8 cellular contexts compared by ENCODE assay signal in the genomic region with DNA sequence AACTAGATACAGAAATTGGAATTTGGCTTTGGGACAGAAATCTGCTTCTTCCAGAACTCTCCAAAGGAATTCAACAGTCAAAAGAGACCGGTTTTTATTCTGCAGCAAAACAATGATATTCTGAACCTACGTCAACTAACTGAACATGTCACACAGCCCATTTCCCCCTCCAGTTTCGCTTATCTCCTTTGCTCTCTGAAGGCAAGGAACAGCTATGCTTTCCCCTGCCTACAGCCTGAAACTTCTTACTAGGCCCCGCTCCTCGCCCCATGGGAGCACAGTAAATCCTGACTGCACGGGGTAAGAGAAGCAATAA. TPM values are rescaled to one million over a fixed set of nuclear protein-coding genes. Genes with fewer than 3 reads are reported as not detected.
DNase-seq lines count a peak whose midpoint lies in the region; ATAC-seq and TF ChIP-seq lines count a peak whose summit lies in the region.

No MANE protein-coding gene starts in this region.

- peak; percentile 26 for ATAC-seq in GM19043 (IDR thresholded peaks at IDR 0.05; ENCODE audit: low read depth, unreplicated experiment)
- ATAC-seq in HG03354 (IDR thresholded peaks at IDR 0.05; ENCODE audit: poor library complexity, severe bottlenecking, unreplicated experiment) = peak; percentile 31

- DNase-seq in activated T-helper 1 cell treated with anti-CD3 and anti-CD28 coated beads, Interleukin-12 subunit alpha, Interleukin-12 subunit beta, Interleukin-2, Interleukin-4 antibody, amounts not matched to agents 30 ng/mL and 10 ng/mL and 1 ng/mL, durations not matched to agents 14 hours and 24 hours and 36 hours (ENCODE audit: low spot score) = no peak
- DNase-seq in kidney epithelial cell (ENCODE audit: low read depth) (no peak), COLO668 (lab: John Stamatoyannopoulos, UW; ENCODE audit: unreplicated experiment) (no peak)
- DNase-seq in activated effector memory CD4-positive, alpha-beta T cell treated with Interleukin-2 at 50 U/mL for 16 hours = no peak

- intact Hi-C loops in activated T-helper 1 cell treated with anti-CD3 and anti-CD28 coated beads, Interleukin-12 subunit alpha, Interleukin-12 subunit beta, Interleukin-2, Interleukin-4 antibody, amounts not matched to agents 30 ng/mL and 10 ng/mL and 1 ng/mL, durations not matched to agents 14 hours and 24 hours and 36 hours (cut with micrococcal nuclease) = loop anchor here (2.0 to 10.0 kb wide), 8 partner anchors 207 to 1442 kb away; a partner anchor contains a TSS

- H3K9me3 Mint-ChIP-seq in activated T-helper 1 cell treated with anti-CD3 and anti-CD28 coated beads, Interleukin-12 subunit alpha, Interleukin-12 subunit beta, Interleukin-2, Interleukin-4 antibody, amounts not matched to agents 30 ng/mL and 10 ng/mL and 1 ng/mL, durations not matched to agents 14 hours and 24 hours and 36 hours = no peaks in the 10 kb centered on the region

- H3K27me3 ChIP-seq in ACC112 (ENCODE audit: insufficient read depth, low read length) (no peaks in the 10 kb centered on the region), kidney epithelial cell (ENCODE audit: control insufficient read depth, insufficient read depth, low read length) (no peaks in the 10 kb centered on the region), thymus (ENCODE audit: control insufficient read depth, insufficient read depth) (no peaks in the 10 kb centered on the region)

- H3K27me3 Mint-ChIP-seq in activated T-helper 1 cell treated with anti-CD3 and anti-CD28 coated beads, Interleukin-12 subunit alpha, Interleukin-12 subunit beta, Interleukin-2, Interleukin-4 antibody, amounts not matched to agents 30 ng/mL and 10 ng/mL and 1 ng/mL, durations not matched to agents 14 hours and 24 hours and 36 hours (ENCODE audit: insufficient read depth) = no peaks in the 10 kb centered on the region

- WGBS in thymus = 1% methylated on average over 6 of the region's 6 CpGs

- H3K4me1 ChIP-seq in ACC112 (ENCODE audit: control insufficient read depth, insufficient read depth, low read length, unreplicated experiment) (peaks cover 7% of the 10 kb centered on the region), thymus (ENCODE audit: control insufficient read depth, insufficient read depth, low read length) (peaks cover 3% of the 10 kb centered on the region)

- H2AFZ ChIP-seq in ACC112 (ENCODE audit: low read length, unreplicated experiment) = peak overlapping the region; percentile 58

- H3K27ac Mint-ChIP-seq in activated T-helper 1 cell treated with anti-CD3 and anti-CD28 coated beads, Interleukin-12 subunit alpha, Interleukin-12 subunit beta, Interleukin-2, Interleukin-4 antibody, amounts not matched to agents 30 ng/mL and 10 ng/mL and 1 ng/mL, durations not matched to agents 14 hours and 24 hours and 36 hours = peak overlapping the region; percentile 94

- peak overlapping the region; percentile 53; the same call in 1 of the 2 replicates for H3K27ac ChIP-seq in ACC112 (ENCODE audit: low read depth, low read length)
- peak overlapping the region; percentile 91 for H3K27ac ChIP-seq in thymus (ENCODE audit: low read depth)

- H3K36me3 ChIP-seq in ACC112 (ENCODE audit: insufficient read depth, low read length) (peaks cover 12% of the 10 kb centered on the region; the same call in 1 of the 2 replicates), kidney epithelial cell (ENCODE audit: control insufficient read depth, insufficient read depth, low read length) (no peaks in the 10 kb centered on the region), thymus (ENCODE audit: control insufficient read depth, insufficient read depth) (no peaks in the 10 kb centered on the region)

- peaks cover 17% of the 10 kb centered on the region for H3K36me3 Mint-ChIP-seq in activated T-helper 1 cell treated with anti-CD3 and anti-CD28 coated beads, Interleukin-12 subunit alpha, Interleukin-12 subunit beta, Interleukin-2, Interleukin-4 antibody, amounts not matched to agents 30 ng/mL and 10 ng/mL and 1 ng/mL, durations not matched to agents 14 hours and 24 hours and 36 hours (ENCODE audit: low read depth)

- H3K4me3 Mint-ChIP-seq in activated T-helper 1 cell treated with anti-CD3 and anti-CD28 coated beads, Interleukin-12 subunit alpha, Interleukin-12 subunit beta, Interleukin-2, Interleukin-4 antibody, amounts not matched to agents 30 ng/mL and 10 ng/mL and 1 ng/mL, durations not matched to agents 14 hours and 24 hours and 36 hours = peak overlapping the region; percentile 94

- H3K79me2 ChIP-seq in ACC112 (ENCODE audit: control insufficient read depth, insufficient read depth, low read length, unreplicated experiment) = peaks cover 58% of the 10 kb centered on the region

- peaks cover 39% of the 10 kb centered on the region for H3K4me1 Mint-ChIP-seq in activated T-helper 1 cell treated with anti-CD3 and anti-CD28 coated beads, Interleukin-12 subunit alpha, Interleukin-12 subunit beta, Interleukin-2, Interleukin-4 antibody, amounts not matched to agents 30 ng/mL and 10 ng/mL and 1 ng/mL, durations not matched to agents 14 hours and 24 hours and 36 hours (ENCODE audit: low read depth)

- peak overlapping the region; percentile 84 for H3K4me3 ChIP-seq in ACC112 (ENCODE audit: low read depth, low read length)
- peak overlapping the region; percentile 93 for H3K4me3 ChIP-seq in kidney epithelial cell (ENCODE audit: low read depth, low read length)
- H3K4me3 ChIP-seq in thymus (ENCODE audit: low read length) = peak overlapping the region; percentile 68

- no peaks in the 10 kb centered on the region for H3K9me3 ChIP-seq in thymus (ENCODE audit: control insufficient read depth)

- TF ChIP-seq CTCF in kidney epithelial cell (IDR thresholded peaks at IDR 0.05; ENCODE audit: insufficient read depth, low read length, poor library complexity, severe bottlenecking) = no peak

RNA-seq across cellular contexts. Expression of a gene that starts 0.5 kb away (rescaled TPM):
- 60.2 and 63.8 TPM in 2 replicates for total RNA-seq in activated T-helper 1 cell treated with anti-CD3 and anti-CD28 coated beads, Interleukin-12 subunit alpha, Interleukin-12 subunit beta, Interleukin-2, Interleukin-4 antibody, amounts not matched to agents 30 ng/mL and 10 ng/mL and 1 ng/mL, durations not matched to agents 14 hours and 24 hours and 36 hours
- total RNA-seq in kidney epithelial cell = 72.6 and 74.9 TPM in 2 replicates
- polyA plus RNA-seq in thymus = 37.5 TPM

RNA-seq across cellular contexts. Expression of a gene that starts 0.6 kb away (rescaled TPM):
- total RNA-seq in activated T-helper 1 cell treated with anti-CD3 and anti-CD28 coated beads, Interleukin-12 subunit alpha, Interleukin-12 subunit beta, Interleukin-2, Interleukin-4 antibody, amounts not matched to agents 30 ng/mL and 10 ng/mL and 1 ng/mL, durations not matched to agents 14 hours and 24 hours and 36 hours = 3.9 and 4.2 TPM in 2 replicates
- 6.7 and 8.2 TPM in 2 replicates for total RNA-seq in kidney epithelial cell
- 5.3 TPM for polyA plus RNA-seq in thymus
